20 cellular contexts compared by ENCODE assay signal in genomic region chr16:50618238-50618918, GRCh38.
"Had no signal": no experiment of that assay in that cellular context is flagged by ENCODE, and none has a peak within 500 bp of the region (broad histone marks: within the 10 kb centered on the region; RNA-seq: fewer than 3 reads in every experiment).

No MANE protein-coding gene starts in this region.

- H3K4me3 Mint-ChIP-seq: natural killer cell treated with Interleukin-12 subunit alpha and Interleukin-12 subunit beta and Interleukin-15 and Interleukin-18, amount 100 ng/mL, for 72 hours; stimulated activated effector memory CD8-positive, alpha-beta T cell treated with anti-CD3 and anti-CD28 coated beads, Interleukin-12 subunit alpha, Interleukin-12 subunit beta, amount 100 ng/mL, for 72 hours; stimulated activated naive CD8-positive, alpha-beta T cell treated with anti-CD3 and anti-CD28 coated beads, Interleukin-15, Interleukin-2, amounts not matched to agents 100 ng/mL and 50 ng/mL, for 24 hours had no signal

- H3K36me3 Mint-ChIP-seq: natural killer cell treated with Interleukin-12 subunit alpha and Interleukin-12 subunit beta and Interleukin-15 and Interleukin-18, amount 100 ng/mL, for 72 hours; stimulated activated effector memory CD8-positive, alpha-beta T cell treated with anti-CD3 and anti-CD28 coated beads, Interleukin-12 subunit alpha, Interleukin-12 subunit beta, amount 100 ng/mL, for 72 hours had no signal

- ATAC-seq: left colon; psoas muscle; stimulated activated effector memory CD8-positive, alpha-beta T cell treated with anti-CD3 and anti-CD28 coated beads, Interleukin-12 subunit alpha, Interleukin-12 subunit beta, amount 100 ng/mL, for 72 hours had no signal

- H3K9me3 ChIP-seq: neutrophil, psoas muscle, right atrium auricular region, thyroid gland, upper lobe of left lung, uterus had no signal

- DNase-seq: central memory CD4-positive, alpha-beta T cell; cortex of kidney; dorsolateral prefrontal cortex; effector CD8-positive, alpha-beta T cell; foreskin melanocyte; head of caudate nucleus; hippocampal formation; left colon; mammary epithelial cell; psoas muscle; stimulated activated CD4-positive, alpha-beta T cell treated with anti-CD3 and anti-CD28 coated beads, Interleukin-4, amount 100 ng/mL, for 1 hour; stimulated activated CD8-positive, alpha-beta memory T cell treated with anti-CD3 and anti-CD28 coated beads, Interleukin-4, amount 100 ng/mL, for 48 hours; thyroid gland; upper lobe of left lung; uterus had no signal

- H3K27me3 ChIP-seq: right atrium auricular region, thyroid gland, upper lobe of left lung, uterus had no signal

- H3K36me3 ChIP-seq: neutrophil, right atrium auricular region, thyroid gland, upper lobe of left lung, uterus had no signal

- H3K4me1 Mint-ChIP-seq: stimulated activated effector memory CD8-positive, alpha-beta T cell treated with anti-CD3 and anti-CD28 coated beads, Interleukin-12 subunit alpha, Interleukin-12 subunit beta, amount 100 ng/mL, for 72 hours had no signal

- H3K4me3 ChIP-seq: dorsolateral prefrontal cortex, psoas muscle, right atrium auricular region, thyroid gland, upper lobe of left lung, uterus had no signal

- H3K4me1 ChIP-seq: thyroid gland had no signal

- H3K27me3 Mint-ChIP-seq: natural killer cell treated with Interleukin-12 subunit alpha and Interleukin-12 subunit beta and Interleukin-15 and Interleukin-18, amount 100 ng/mL, for 72 hours; stimulated activated naive CD8-positive, alpha-beta T cell treated with anti-CD3 and anti-CD28 coated beads, Interleukin-15, Interleukin-2, amounts not matched to agents 100 ng/mL and 50 ng/mL, for 24 hours had no signal

- H3K27ac Mint-ChIP-seq: natural killer cell treated with Interleukin-12 subunit alpha and Interleukin-12 subunit beta and Interleukin-15 and Interleukin-18, amount 100 ng/mL, for 72 hours; stimulated activated effector memory CD8-positive, alpha-beta T cell treated with anti-CD3 and anti-CD28 coated beads, Interleukin-12 subunit alpha, Interleukin-12 subunit beta, amount 100 ng/mL, for 72 hours; stimulated activated naive CD8-positive, alpha-beta T cell treated with anti-CD3 and anti-CD28 coated beads, Interleukin-15, Interleukin-2, amounts not matched to agents 100 ng/mL and 50 ng/mL, for 24 hours had no signal

- H3K27ac ChIP-seq: dorsolateral prefrontal cortex, neutrophil, psoas muscle, right atrium auricular region, thyroid gland, upper lobe of left lung, uterus had no signal

- H3K9me3 Mint-ChIP-seq: natural killer cell treated with Interleukin-12 subunit alpha and Interleukin-12 subunit beta and Interleukin-15 and Interleukin-18, amount 100 ng/mL, for 72 hours; stimulated activated effector memory CD8-positive, alpha-beta T cell treated with anti-CD3 and anti-CD28 coated beads, Interleukin-12 subunit alpha, Interleukin-12 subunit beta, amount 100 ng/mL, for 72 hours; stimulated activated naive CD8-positive, alpha-beta T cell treated with anti-CD3 and anti-CD28 coated beads, Interleukin-15, Interleukin-2, amounts not matched to agents 100 ng/mL and 50 ng/mL, for 24 hours had no signal
